12 cellular contexts compared by ENCODE assay signal in genomic region chr10:120607016-120607709, GRCh38.
DNase-seq lines count a peak whose midpoint lies in the region; ATAC-seq and TF ChIP-seq lines count a peak whose summit lies in the region.
"Had no signal": no experiment of that assay in that cellular context is flagged by ENCODE, and none has a peak within 500 bp of the region (broad histone marks: within the 10 kb centered on the region; RNA-seq: fewer than 3 reads in every experiment).

No MANE protein-coding gene starts in this region.

- peak; percentile 14 for ATAC-seq in HG02642 (IDR thresholded peaks at IDR 0.05; ENCODE audit: poor library complexity, unreplicated experiment)

- no peaks in the 10 kb centered on the region for H3K9me3 ChIP-seq in Peyer's patch

- H3K4me1 ChIP-seq in Peyer's patch, result no peaks in the 10 kb centered on the region
- H3K4me1 ChIP-seq: BLaER1 treated with 17β-estradiol and CSF1 and Interleukin-3, amounts not matched to agents 10 nM and 100 nM had no signal

- H3K4me3 ChIP-seq in Peyer's patch, result no peak overlapping the region
- H3K4me3 ChIP-seq: BLaER1 treated with 17β-estradiol and CSF1 and Interleukin-3, amounts not matched to agents 10 nM and 100 nM had no signal

- no peak for TF ChIP-seq CTCF in Peyer's patch (IDR thresholded peaks at IDR 0.05)

- H3K36me3 ChIP-seq in Peyer's patch, result no peaks in the 10 kb centered on the region
- H3K36me3 ChIP-seq: BLaER1 treated with 17β-estradiol and CSF1 and Interleukin-3, amounts not matched to agents 10 nM and 100 nM had no signal

- H3K27me3 ChIP-seq in Peyer's patch, result no peaks in the 10 kb centered on the region
- H3K27me3 ChIP-seq: BLaER1 treated with 17β-estradiol and CSF1 and Interleukin-3, amounts not matched to agents 10 nM and 100 nM had no signal

- no peak for TF ChIP-seq POLR2A in Peyer's patch (IDR thresholded peaks at IDR 0.05)

- no peak overlapping the region for H3K27ac ChIP-seq in Peyer's patch
- H3K27ac ChIP-seq: BLaER1 treated with 17β-estradiol and CSF1 and Interleukin-3, amounts not matched to agents 10 nM and 100 nM had no signal

- DNase-seq in EH (ENCODE audit: low read depth) (peak; percentile 94), RKO (ENCODE audit: low spot score) (peak; percentile 40), hepatic stellate cell (ENCODE audit: low spot score) (peak; percentile 59), Peyer's patch (no peak), DMS53 treated with DMSO at 0.1 percent for 48 hours (lab: John Stamatoyannopoulos, UW; ENCODE audit: unreplicated experiment) (no peak), nucleus accumbens (lab: John Stamatoyannopoulos, UW) (no peak), T-helper 1 cell (no peak)
- DNase-seq: activated T-cell treated with anti-CD3 and anti-CD28 coated beads, Interleukin-2, amount 50 U/mL, for 48 hours; Kasumi-1; T-helper 9 cell had no signal

Comparison
In these comparisons a context has a peak if more than half of its experiments do, and no peak if none do; other contexts are left out.
1. DNase-seq: peak in EH (single experiment), RKO (single experiment) and hepatic stellate cell (single experiment); none in Peyer's patch (0 of 3), DMS53 treated with DMSO at 0.1 percent for 48 hours (single experiment), nucleus accumbens (0 of 56) and T-helper 1 cell (0 of 5).